1 cellular context compared by ENCODE assay signal in the genomic region with DNA sequence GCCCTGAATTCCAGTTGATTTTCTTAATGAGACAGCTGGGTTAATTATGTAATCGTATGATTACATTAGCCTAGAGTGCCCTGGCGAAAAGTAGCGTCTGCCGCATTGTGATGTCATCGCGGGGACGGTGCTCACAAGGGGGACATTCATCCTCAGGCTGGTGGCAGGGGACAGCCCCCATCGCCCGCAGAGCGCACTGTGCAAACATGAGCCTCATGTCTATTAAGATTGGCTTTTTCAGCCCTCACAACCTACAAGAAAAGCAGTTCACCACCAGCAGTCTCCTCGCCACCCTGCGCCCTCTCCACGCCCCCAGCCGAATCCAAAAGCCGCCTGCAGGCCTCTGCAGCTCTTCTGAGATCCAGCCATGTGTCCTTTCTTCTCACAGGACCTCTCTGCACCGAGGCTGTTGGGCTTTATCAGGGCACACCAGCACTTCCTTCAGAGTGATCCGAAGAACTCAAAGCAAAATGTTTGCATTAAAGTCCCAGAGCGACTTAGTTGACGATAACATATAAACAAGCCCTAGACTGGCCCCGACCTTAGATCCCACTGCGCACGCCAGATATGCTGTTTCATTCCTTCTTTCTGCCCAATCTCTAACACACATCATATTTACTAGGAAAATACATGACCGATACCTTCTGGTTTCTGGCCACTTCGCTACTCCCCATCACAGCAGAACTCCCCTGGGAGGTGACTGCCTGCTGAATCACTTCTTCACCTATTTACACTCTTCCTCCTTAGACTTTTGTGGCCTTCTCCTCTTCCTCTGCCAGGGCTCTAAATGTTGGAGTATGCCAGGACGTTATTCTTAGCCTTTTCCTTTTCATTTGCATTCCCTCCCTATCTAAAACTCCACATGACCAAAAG.
TF ChIP-seq lines count a peak whose summit lies in the region.

No MANE protein-coding gene starts in this region.

TF ChIP-seq in K562, 482 proteins besides CTCF, POLR2A, EP300 and RAD21 (continued from another document):
- TF ChIP-seq, protein P1, sequence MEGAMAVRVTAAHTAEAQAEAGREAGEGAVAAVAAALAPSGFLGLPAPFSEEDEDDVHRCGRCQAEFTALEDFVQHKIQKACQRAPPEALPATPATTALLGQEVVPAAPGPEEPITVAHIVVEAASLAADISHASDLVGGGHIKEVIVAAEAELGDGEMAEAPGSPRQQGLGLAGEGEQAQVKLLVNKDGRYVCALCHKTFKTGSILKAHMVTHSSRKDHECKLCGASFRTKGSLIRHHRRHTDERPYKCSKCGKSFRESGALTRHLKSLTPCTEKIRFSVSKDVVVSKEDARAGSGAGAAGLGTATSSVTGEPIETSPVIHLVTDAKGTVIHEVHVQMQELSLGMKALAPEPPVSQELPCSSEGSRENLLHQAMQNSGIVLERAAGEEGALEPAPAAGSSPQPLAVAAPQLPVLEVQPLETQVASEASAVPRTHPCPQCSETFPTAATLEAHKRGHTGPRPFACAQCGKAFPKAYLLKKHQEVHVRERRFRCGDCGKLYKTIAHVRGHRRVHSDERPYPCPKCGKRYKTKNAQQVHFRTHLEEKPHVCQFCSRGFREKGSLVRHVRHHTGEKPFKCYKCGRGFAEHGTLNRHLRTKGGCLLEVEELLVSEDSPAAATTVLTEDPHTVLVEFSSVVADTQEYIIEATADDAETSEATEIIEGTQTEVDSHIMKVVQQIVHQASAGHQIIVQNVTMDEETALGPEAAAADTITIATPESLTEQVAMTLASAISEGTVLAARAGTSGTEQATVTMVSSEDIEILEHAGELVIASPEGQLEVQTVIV (CRISPR knock-in tag; IDR thresholded peaks at IDR 0.05; ENCODE audit: borderline replicate concordance), result no peak
- no peak for TF ChIP-seq KLF6 (CRISPR knock-in tag; IDR thresholded peaks at IDR 0.05; ENCODE audit: borderline replicate concordance)
- no peak for TF ChIP-seq XRCC4 (IDR thresholded peaks at IDR 0.05; ENCODE audit: extremely low read depth, insufficient read depth, insufficient read length)
- TF ChIP-seq, protein P2, sequence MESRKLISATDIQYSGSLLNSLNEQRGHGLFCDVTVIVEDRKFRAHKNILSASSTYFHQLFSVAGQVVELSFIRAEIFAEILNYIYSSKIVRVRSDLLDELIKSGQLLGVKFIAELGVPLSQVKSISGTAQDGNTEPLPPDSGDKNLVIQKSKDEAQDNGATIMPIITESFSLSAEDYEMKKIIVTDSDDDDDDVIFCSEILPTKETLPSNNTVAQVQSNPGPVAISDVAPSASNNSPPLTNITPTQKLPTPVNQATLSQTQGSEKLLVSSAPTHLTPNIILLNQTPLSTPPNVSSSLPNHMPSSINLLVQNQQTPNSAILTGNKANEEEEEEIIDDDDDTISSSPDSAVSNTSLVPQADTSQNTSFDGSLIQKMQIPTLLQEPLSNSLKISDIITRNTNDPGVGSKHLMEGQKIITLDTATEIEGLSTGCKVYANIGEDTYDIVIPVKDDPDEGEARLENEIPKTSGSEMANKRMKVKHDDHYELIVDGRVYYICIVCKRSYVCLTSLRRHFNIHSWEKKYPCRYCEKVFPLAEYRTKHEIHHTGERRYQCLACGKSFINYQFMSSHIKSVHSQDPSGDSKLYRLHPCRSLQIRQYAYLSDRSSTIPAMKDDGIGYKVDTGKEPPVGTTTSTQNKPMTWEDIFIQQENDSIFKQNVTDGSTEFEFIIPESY (CRISPR knock-in tag; IDR thresholded peaks at IDR 0.05), result peak; percentile 11; the same call in 1 of the 2 replicates
- TF ChIP-seq, protein P3, sequence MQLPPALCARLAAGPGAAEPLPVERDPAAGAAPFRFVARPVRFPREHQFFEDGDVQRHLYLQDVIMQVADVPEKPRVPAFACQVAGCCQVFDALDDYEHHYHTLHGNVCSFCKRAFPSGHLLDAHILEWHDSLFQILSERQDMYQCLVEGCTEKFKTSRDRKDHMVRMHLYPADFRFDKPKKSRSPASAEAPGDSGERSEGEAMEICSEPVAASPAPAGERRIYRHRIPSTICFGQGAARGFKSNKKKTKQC (CRISPR knock-in tag; IDR thresholded peaks at IDR 0.05), result 0 out of 2 replicates have a peak, but pooled peaks have one; percentile 10
- TF ChIP-seq IFI16 (CRISPR knock-in tag; IDR thresholded peaks at IDR 0.05), result no peak
- TF ChIP-seq STAT5B (CRISPR knock-in tag; IDR thresholded peaks at IDR 0.05), result no peak
- no peak for TF ChIP-seq PTBP1 (IDR thresholded peaks at IDR 0.05; ENCODE audit: low read depth, low read length)
- no peak for TF ChIP-seq HOXB6 (CRISPR knock-in tag; IDR thresholded peaks at IDR 0.05; ENCODE audit: borderline replicate concordance)
- no peak for TF ChIP-seq SLC30A9 (CRISPR knock-in tag; IDR thresholded peaks at IDR 0.05)
- TF ChIP-seq ZNF717 (CRISPR knock-in tag; IDR thresholded peaks at IDR 0.05), result no peak
- TF ChIP-seq ELF2 (CRISPR knock-in tag; IDR thresholded peaks at IDR 0.05), result no peak
- peak; percentile 31 to 89 for TF ChIP-seq TRIM24 (IDR thresholded peaks at IDR 0.05)
- peak; percentile 83 for TF ChIP-seq FOXM1 (IDR thresholded peaks at IDR 0.05; ENCODE audit: low read depth)
- no peak for TF ChIP-seq FOXM1 (CRISPR knock-in tag; IDR thresholded peaks at IDR 0.05; ENCODE audit: low read depth)
- TF ChIP-seq NELFE (IDR thresholded peaks at IDR 0.05; ENCODE audit: insufficient read depth, insufficient read length), result no peak
- no peak for TF ChIP-seq CHD1 (IDR thresholded peaks at IDR 0.05; ENCODE audit: low read length)
- TF ChIP-seq, protein P4, sequence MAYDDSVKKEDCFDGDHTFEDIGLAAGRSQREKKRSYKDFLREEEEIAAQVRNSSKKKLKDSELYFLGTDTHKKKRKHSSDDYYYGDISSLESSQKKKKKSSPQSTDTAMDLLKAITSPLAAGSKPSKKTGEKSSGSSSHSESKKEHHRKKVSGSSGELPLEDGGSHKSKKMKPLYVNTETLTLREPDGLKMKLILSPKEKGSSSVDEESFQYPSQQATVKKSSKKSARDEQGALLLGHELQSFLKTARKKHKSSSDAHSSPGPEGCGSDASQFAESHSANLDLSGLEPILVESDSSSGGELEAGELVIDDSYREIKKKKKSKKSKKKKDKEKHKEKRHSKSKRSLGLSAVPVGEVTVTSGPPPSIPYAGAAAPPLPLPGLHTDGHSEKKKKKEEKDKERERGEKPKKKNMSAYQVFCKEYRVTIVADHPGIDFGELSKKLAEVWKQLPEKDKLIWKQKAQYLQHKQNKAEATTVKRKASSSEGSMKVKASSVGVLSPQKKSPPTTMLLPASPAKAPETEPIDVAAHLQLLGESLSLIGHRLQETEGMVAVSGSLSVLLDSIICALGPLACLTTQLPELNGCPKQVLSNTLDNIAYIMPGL (CRISPR knock-in tag; IDR thresholded peaks at IDR 0.05), result no peak
- no peak for TF ChIP-seq NCOA2 (IDR thresholded peaks at IDR 0.05; ENCODE audit: partially characterized antibody in 2 of 2)
- peak; percentile 73 for TF ChIP-seq LCOR (CRISPR knock-in tag; IDR thresholded peaks at IDR 0.05)
- TF ChIP-seq, protein P5, sequence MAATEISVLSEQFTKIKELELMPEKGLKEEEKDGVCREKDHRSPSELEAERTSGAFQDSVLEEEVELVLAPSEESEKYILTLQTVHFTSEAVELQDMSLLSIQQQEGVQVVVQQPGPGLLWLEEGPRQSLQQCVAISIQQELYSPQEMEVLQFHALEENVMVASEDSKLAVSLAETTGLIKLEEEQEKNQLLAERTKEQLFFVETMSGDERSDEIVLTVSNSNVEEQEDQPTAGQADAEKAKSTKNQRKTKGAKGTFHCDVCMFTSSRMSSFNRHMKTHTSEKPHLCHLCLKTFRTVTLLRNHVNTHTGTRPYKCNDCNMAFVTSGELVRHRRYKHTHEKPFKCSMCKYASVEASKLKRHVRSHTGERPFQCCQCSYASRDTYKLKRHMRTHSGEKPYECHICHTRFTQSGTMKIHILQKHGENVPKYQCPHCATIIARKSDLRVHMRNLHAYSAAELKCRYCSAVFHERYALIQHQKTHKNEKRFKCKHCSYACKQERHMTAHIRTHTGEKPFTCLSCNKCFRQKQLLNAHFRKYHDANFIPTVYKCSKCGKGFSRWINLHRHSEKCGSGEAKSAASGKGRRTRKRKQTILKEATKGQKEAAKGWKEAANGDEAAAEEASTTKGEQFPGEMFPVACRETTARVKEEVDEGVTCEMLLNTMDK (IDR thresholded peaks at IDR 0.05; ENCODE audit: borderline replicate concordance, insufficient read depth, low read depth, low read length, poor library complexity, severe bottlenecking), result peak; percentile 11
- no peak for TF ChIP-seq RBM14 (IDR thresholded peaks at IDR 0.05; ENCODE audit: borderline replicate concordance, insufficient read depth, low read depth, low read length)
- TF ChIP-seq HMG20A (CRISPR knock-in tag; conservative IDR thresholded peaks at IDR 0.05), result no peak
- no peak for TF ChIP-seq KAT8 (IDR thresholded peaks at IDR 0.05; ENCODE audit: low read depth)
- TF ChIP-seq, protein P6, sequence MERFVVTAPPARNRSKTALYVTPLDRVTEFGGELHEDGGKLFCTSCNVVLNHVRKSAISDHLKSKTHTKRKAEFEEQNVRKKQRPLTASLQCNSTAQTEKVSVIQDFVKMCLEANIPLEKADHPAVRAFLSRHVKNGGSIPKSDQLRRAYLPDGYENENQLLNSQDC (CRISPR knock-in tag; IDR thresholded peaks at IDR 0.05), result no peak
TF ChIP-seq in K562: peak in this region for 154.
